Comparison of ENCODE assay signal across 1 cellular context in the genomic region with DNA sequence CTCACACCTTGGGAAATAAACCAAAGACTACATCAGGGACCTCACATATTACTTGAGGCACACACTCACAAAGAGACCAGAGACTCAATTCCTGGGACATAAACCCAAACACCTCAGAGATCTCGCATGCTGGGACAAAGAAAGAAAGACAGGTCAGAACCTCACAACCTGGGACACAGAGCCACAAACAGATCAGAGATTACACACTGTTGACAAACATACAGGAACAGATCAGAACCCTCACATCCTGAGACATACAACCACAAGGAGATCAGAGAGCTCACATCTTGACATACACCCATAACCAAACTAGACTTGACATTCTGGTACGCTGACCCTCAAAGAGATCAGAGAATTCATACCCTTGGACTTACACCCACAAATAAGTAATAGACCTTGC.
TF ChIP-seq lines count a peak whose summit lies in the region.

No MANE protein-coding gene starts in this region.

TF ChIP-seq in HepG2, 621 proteins besides CTCF, POLR2A, EP300 and RAD21:
- no peak for TF ChIP-seq ZNF564 (CRISPR knock-in tag; IDR thresholded peaks at IDR 0.05)
- TF ChIP-seq, protein P1, sequence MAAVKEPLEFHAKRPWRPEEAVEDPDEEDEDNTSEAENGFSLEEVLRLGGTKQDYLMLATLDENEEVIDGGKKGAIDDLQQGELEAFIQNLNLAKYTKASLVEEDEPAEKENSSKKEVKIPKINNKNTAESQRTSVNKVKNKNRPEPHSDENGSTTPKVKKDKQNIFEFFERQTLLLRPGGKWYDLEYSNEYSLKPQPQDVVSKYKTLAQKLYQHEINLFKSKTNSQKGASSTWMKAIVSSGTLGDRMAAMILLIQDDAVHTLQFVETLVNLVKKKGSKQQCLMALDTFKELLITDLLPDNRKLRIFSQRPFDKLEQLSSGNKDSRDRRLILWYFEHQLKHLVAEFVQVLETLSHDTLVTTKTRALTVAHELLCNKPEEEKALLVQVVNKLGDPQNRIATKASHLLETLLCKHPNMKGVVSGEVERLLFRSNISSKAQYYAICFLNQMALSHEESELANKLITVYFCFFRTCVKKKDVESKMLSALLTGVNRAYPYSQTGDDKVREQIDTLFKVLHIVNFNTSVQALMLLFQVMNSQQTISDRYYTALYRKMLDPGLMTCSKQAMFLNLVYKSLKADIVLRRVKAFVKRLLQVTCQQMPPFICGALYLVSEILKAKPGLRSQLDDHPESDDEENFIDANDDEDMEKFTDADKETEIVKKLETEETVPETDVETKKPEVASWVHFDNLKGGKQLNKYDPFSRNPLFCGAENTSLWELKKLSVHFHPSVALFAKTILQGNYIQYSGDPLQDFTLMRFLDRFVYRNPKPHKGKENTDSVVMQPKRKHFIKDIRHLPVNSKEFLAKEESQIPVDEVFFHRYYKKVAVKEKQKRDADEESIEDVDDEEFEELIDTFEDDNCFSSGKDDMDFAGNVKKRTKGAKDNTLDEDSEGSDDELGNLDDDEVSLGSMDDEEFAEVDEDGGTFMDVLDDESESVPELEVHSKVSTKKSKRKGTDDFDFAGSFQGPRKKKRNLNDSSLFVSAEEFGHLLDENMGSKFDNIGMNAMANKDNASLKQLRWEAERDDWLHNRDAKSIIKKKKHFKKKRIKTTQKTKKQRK (IDR thresholded peaks at IDR 0.05; ENCODE audit: low read length), result no peak
- TF ChIP-seq ZNF577 (CRISPR knock-in tag; IDR thresholded peaks at IDR 0.05; ENCODE audit: borderline replicate concordance, low read depth), result no peak
- TF ChIP-seq KLF13 (CRISPR knock-in tag; IDR thresholded peaks at IDR 0.05), result no peak
- TF ChIP-seq, protein P2, sequence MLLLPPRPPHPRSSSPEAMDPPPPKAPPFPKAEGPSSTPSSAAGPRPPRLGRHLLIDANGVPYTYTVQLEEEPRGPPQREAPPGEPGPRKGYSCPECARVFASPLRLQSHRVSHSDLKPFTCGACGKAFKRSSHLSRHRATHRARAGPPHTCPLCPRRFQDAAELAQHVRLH (CRISPR knock-in tag; IDR thresholded peaks at IDR 0.05; ENCODE audit: borderline replicate concordance, low read depth), result no peak
- no peak for TF ChIP-seq ZNF33B (CRISPR knock-in tag; IDR thresholded peaks at IDR 0.05)
- TF ChIP-seq ZFX (CRISPR knock-in tag; IDR thresholded peaks at IDR 0.05; ENCODE audit: low read depth), result no peak
- TF ChIP-seq, protein P3, sequence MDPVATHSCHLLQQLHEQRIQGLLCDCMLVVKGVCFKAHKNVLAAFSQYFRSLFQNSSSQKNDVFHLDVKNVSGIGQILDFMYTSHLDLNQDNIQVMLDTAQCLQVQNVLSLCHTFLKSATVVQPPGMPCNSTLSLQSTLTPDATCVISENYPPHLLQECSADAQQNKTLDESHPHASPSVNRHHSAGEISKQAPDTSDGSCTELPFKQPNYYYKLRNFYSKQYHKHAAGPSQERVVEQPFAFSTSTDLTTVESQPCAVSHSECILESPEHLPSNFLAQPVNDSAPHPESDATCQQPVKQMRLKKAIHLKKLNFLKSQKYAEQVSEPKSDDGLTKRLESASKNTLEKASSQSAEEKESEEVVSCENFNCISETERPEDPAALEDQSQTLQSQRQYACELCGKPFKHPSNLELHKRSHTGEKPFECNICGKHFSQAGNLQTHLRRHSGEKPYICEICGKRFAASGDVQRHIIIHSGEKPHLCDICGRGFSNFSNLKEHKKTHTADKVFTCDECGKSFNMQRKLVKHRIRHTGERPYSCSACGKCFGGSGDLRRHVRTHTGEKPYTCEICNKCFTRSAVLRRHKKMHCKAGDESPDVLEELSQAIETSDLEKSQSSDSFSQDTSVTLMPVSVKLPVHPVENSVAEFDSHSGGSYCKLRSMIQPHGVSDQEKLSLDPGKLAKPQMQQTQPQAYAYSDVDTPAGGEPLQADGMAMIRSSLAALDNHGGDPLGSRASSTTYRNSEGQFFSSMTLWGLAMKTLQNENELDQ (CRISPR knock-in tag; IDR thresholded peaks at IDR 0.05; ENCODE audit: borderline replicate concordance), result no peak
- no peak for TF ChIP-seq FOXC1 (CRISPR knock-in tag; IDR thresholded peaks at IDR 0.05; ENCODE audit: borderline replicate concordance)
- no peak for TF ChIP-seq CBX2 (IDR thresholded peaks at IDR 0.05; ENCODE audit: low read depth, low read length)
- TF ChIP-seq CBX2 (CRISPR knock-in tag; IDR thresholded peaks at IDR 0.05; ENCODE audit: low read depth), result no peak
- TF ChIP-seq ZBTB7A (CRISPR knock-in tag; IDR thresholded peaks at IDR 0.05), result no peak
- no peak for TF ChIP-seq ZSCAN22 (CRISPR knock-in tag; IDR thresholded peaks at IDR 0.05)
- TF ChIP-seq ZNF121 (CRISPR knock-in tag; IDR thresholded peaks at IDR 0.05), result no peak
